Comparison of ENCODE assay signal across 17 cellular contexts in the genomic region with DNA sequence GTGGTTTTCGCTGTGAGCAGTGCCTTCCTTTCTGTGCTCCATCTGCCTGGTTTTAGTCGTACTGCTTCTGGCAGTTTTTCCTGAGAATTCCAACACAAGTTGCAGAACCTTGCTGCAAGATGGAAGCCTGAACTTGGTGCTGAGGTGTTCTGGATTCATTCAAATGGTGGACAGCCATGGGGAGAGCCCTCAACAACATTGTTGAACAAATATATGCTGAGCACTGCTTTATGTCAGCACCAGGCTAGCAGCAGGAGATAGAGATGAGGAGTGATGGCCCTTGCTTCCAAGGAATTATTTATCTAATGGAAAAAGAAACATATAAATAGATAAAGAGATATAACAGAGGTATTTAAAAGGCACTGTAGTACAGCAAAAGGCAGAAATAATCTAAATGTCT. TPM values are rescaled to one million over a fixed set of nuclear protein-coding genes. Genes with fewer than 3 reads are reported as not detected.
DNase-seq lines count a peak whose midpoint lies in the region; ATAC-seq, FAIRE-seq and TF ChIP-seq lines count a peak whose summit lies in the region.
"Had no signal": no experiment of that assay in that cellular context is flagged by ENCODE, and none has a peak within 500 bp of the region (broad histone marks: within the 10 kb centered on the region; RNA-seq: fewer than 3 reads in every experiment).

No MANE protein-coding gene starts in this region.

- no peaks in the 10 kb centered on the region for H3K79me2 ChIP-seq in endothelial cell of umbilical vein (ENCODE audit: control insufficient read depth, insufficient read depth, low read length)

- BruUV-seq in endothelial cell of umbilical vein (replicated peaks; lab: Mats Ljungman, UMichigan): no TSS peak

- DNase-seq in LNCaP clone FGC (ENCODE audit: low read depth) (no peak), amniotic epithelial cell (ENCODE audit: low read depth) (peak; percentile 58), endothelial cell of umbilical vein (ENCODE audit: low read depth, low spot score) (no peak), osteocyte (ENCODE audit: extremely low spot score, unreplicated experiment) (no peak), RKO (ENCODE audit: low spot score) (no peak), DMS153 (lab: John Stamatoyannopoulos, UW) (no peak)
- DNase-seq: CD8-positive, alpha-beta T cell; COR-L47; DND-41; GF-D8 had no signal

- no peak overlapping the region for H3K4me3 Mint-ChIP-seq in osteocyte (ENCODE audit: unreplicated experiment)
- H3K4me3 Mint-ChIP-seq: CD14-positive monocyte; CD8-positive, alpha-beta T cell had no signal

- intact Hi-C loops in endothelial cell of umbilical vein (cut with micrococcal nuclease): no loop called here

- peak overlapping the region; percentile 93 for H3K4me2 ChIP-seq in endothelial cell of umbilical vein (ENCODE audit: insufficient read depth, low read length)
- H3K4me2 ChIP-seq: A549 had no signal

- H2AFZ ChIP-seq in endothelial cell of umbilical vein (ENCODE audit: low read depth, low read length): peak overlapping the region; percentile 70

- H3K9me1 ChIP-seq in endothelial cell of umbilical vein (replicated peaks; ENCODE audit: control insufficient read depth, extremely low read depth, insufficient read depth, low read length): no peaks in the 10 kb centered on the region

- H3K27me3 Mint-ChIP-seq in osteocyte (ENCODE audit: unreplicated experiment): peaks cover 5% of the 10 kb centered on the region

- H3K9me3 Mint-ChIP-seq in osteocyte (ENCODE audit: unreplicated experiment): no peaks in the 10 kb centered on the region
- H3K9me3 Mint-ChIP-seq: CD8-positive, alpha-beta T cell had no signal

- peaks cover 23% of the 10 kb centered on the region for H3K4me1 ChIP-seq in endothelial cell of umbilical vein (ENCODE audit: control insufficient read depth, extremely low read depth, insufficient read depth, low read length)
- H3K4me1 ChIP-seq: A549 had no signal

- no peaks in the 10 kb centered on the region for H3K36me3 ChIP-seq in endothelial cell of umbilical vein (ENCODE audit: control insufficient read depth in 2 of 2, extremely low read depth in 1 of 2, insufficient read depth in 2 of 2, low read length in 2 of 2)

- CTCF ChIA-PET in endothelial cell of umbilical vein (lab: Charles Lee): no interaction called here

- POLR2A ChIA-PET in endothelial cell of umbilical vein (lab: Charles Lee): no interaction called here

- FAIRE-seq in endothelial cell of umbilical vein (lab: Jason Lieb, UNC): peak; percentile 15
- FAIRE-seq: A549, D721Med, H54 had no signal

- no peaks in the 10 kb centered on the region for H4K20me1 ChIP-seq in endothelial cell of umbilical vein (replicated peaks; ENCODE audit: control insufficient read depth, extremely low read depth, insufficient read depth, low read length)

- no peak overlapping the region for H3K9ac ChIP-seq in endothelial cell of umbilical vein (replicated peaks; ENCODE audit: extremely low read depth, insufficient read depth, low read length)

- peak overlapping the region; percentile 10 for H3K27ac Mint-ChIP-seq in osteocyte (ENCODE audit: unreplicated experiment)
- H3K27ac Mint-ChIP-seq: CD8-positive, alpha-beta T cell had no signal

- H3K4me3 ChIP-seq in LNCaP clone FGC (ENCODE audit: low read depth, low read length) (no peak overlapping the region), endothelial cell of umbilical vein (replicated peaks in 1 of 3; ENCODE audit: insufficient read depth in 1 of 3, low read depth in 1 of 3, low read length in 3 of 3) (no peak overlapping the region)
- H3K4me3 ChIP-seq: A549 had no signal

- H3K4me1 Mint-ChIP-seq in osteocyte (ENCODE audit: unreplicated experiment): peaks cover 11% of the 10 kb centered on the region

- TF ChIP-seq CTCF in LNCaP clone FGC (IDR thresholded peaks at IDR 0.05; ENCODE audit: control insufficient read depth, extremely low read depth, insufficient read depth) (0 out of 2 replicates have a peak, but pooled peaks have one; percentile 0), endothelial cell of umbilical vein (IDR thresholded peaks at IDR 0.05; ENCODE audit: extremely low read depth in 1 of 2, insufficient read depth in 1 of 2, low read depth in 1 of 2, low read length in 2 of 2) (no peak), osteocyte (IDR thresholded peaks at IDR 0.05) (no peak)

- dilution Hi-C loops in endothelial cell of umbilical vein (cut with MboI; ENCODE audit: extremely low pct_ligation_motif_present, low sequenced_read_pairs): no loop called here

- H3K9me3 ChIP-seq in endothelial cell of umbilical vein (replicated peaks; ENCODE audit: control insufficient read depth, insufficient read depth, low read length): no peaks in the 10 kb centered on the region
- H3K9me3 ChIP-seq: A549 had no signal

- no peaks in the 10 kb centered on the region for H3K36me3 Mint-ChIP-seq in osteocyte (ENCODE audit: unreplicated experiment)
- H3K36me3 Mint-ChIP-seq: CD14-positive monocyte; CD8-positive, alpha-beta T cell had no signal

- ATAC-seq in GM21447 (IDR thresholded peaks at IDR 0.05; ENCODE audit: unreplicated experiment): no peak
- no peak for ATAC-seq in HG02678 (IDR thresholded peaks at IDR 0.05; ENCODE audit: unreplicated experiment)
- ATAC-seq: A549; CD8-positive, alpha-beta T cell; HCT116 had no signal

- no peaks in the 10 kb centered on the region for H3K27me3 ChIP-seq in endothelial cell of umbilical vein (ENCODE audit: control insufficient read depth in 2 of 2, insufficient read depth in 2 of 2, low read length in 2 of 2)

- TF ChIP-seq POLR2A in endothelial cell of umbilical vein (IDR thresholded peaks at IDR 0.05; ENCODE audit: low read depth, low read length): no peak

- no peak overlapping the region for H3K27ac ChIP-seq in endothelial cell of umbilical vein (ENCODE audit: insufficient read depth, low read depth, low read length)
- H3K27ac ChIP-seq: A549 had no signal

TF ChIP-seq in endothelial cell of umbilical vein, 7 proteins besides CTCF, POLR2A, EP300 and RAD21:
- TF ChIP-seq GATA2 (IDR thresholded peaks at IDR 0.05; ENCODE audit: insufficient read depth, insufficient read length, low read depth, low read length) (no peak), FOS (IDR thresholded peaks at IDR 0.05; ENCODE audit: borderline replicate concordance, insufficient read depth, low read length) (no peak), MYC (IDR thresholded peaks at IDR 0.05; ENCODE audit: low read depth, low read length) (no peak)
- TF ChIP-seq, protein P1, sequence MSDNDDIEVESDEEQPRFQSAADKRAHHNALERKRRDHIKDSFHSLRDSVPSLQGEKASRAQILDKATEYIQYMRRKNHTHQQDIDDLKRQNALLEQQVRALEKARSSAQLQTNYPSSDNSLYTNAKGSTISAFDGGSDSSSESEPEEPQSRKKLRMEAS (IDR thresholded peaks at IDR 0.05; ENCODE audit: insufficient read depth, insufficient read length): no peak

RNA-seq across cellular contexts. Expression of gene RPS6, which starts 7.3 kb away (rescaled TPM):
- total RNA-seq in endothelial cell of umbilical vein (1,873 and 1,898 TPM in 2 replicates), osteocyte (1,728 and 1,737 TPM in 2 replicates)
- 847 and 1,146 TPM in 2 replicates for polyA plus RNA-seq in endothelial cell of umbilical vein
- 2,118 and 2,248 TPM in 2 replicates for polyA plus RNA-seq in endothelial cell of umbilical vein (2011; cell fraction: cytosol; rRNA removed)
- 757 and 816 TPM in 2 replicates for polyA plus RNA-seq in endothelial cell of umbilical vein (2011; cell fraction: nucleus; rRNA removed)
- polyA plus RNA-seq in endothelial cell of umbilical vein (2012): 2,207 and 2,368 TPM in 2 replicates
- 599 and 652 TPM in 2 replicates for polyA minus RNA-seq in endothelial cell of umbilical vein
- polyA minus RNA-seq in endothelial cell of umbilical vein (2011; cell fraction: cytosol; rRNA and poly(A)+ RNA removed): 461 TPM
- 138 and 152 TPM in 2 replicates for polyA minus RNA-seq in endothelial cell of umbilical vein (2011; cell fraction: nucleus; rRNA and poly(A)+ RNA removed)

RNA-seq across cellular contexts. Expression of gene ACER2, which starts 21.5 kb away (rescaled TPM):
- 7.3 and 7.7 TPM in 2 replicates for total RNA-seq in endothelial cell of umbilical vein
- polyA plus RNA-seq in endothelial cell of umbilical vein: 3.9 and 5.2 TPM in 2 replicates
- 2.3 and 2.4 TPM in 2 replicates for polyA plus RNA-seq in endothelial cell of umbilical vein (2011; cell fraction: cytosol; rRNA removed)
- 6.2 and 8.3 TPM in 2 replicates for polyA plus RNA-seq in endothelial cell of umbilical vein (2011; cell fraction: nucleus; rRNA removed)
- polyA plus RNA-seq in endothelial cell of umbilical vein (2012): 1.5 and 3.4 TPM in 2 replicates
- polyA minus RNA-seq in endothelial cell of umbilical vein: 18.5 and 24.3 TPM in 2 replicates
- polyA minus RNA-seq in endothelial cell of umbilical vein (2011; cell fraction: cytosol; rRNA and poly(A)+ RNA removed): 2.8 TPM
- 5.0 and 10.4 TPM in 2 replicates for polyA minus RNA-seq in endothelial cell of umbilical vein (2011; cell fraction: nucleus; rRNA and poly(A)+ RNA removed)
- 0.52 and 0.70 TPM in 2 replicates for total RNA-seq in osteocyte
